19 cellular contexts compared by ENCODE assay signal in the genomic region with DNA sequence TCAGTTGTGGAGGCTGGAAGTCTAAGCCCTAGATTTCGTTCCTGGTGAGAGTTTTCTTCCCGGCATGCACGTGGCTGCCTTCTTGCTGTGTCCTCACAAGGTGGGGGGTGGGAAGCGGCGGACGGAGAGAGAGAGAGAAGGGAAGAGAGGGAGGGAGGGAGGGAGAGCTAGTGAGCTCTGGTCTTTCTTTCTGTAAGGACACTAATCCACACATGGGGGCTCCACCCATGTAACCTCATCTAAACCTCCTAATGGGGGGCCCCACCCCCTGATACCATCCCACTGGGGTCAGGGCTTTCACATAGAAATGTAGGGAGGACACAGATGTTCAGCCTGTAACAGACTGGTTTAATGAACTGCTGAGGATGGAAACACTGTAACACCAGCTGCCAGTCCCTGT. TPM values are rescaled to one million over a fixed set of nuclear protein-coding genes. Genes with fewer than 3 reads are reported as not detected.
DNase-seq lines count a peak whose midpoint lies in the region; ATAC-seq and TF ChIP-seq lines count a peak whose summit lies in the region.
"Had no signal": no experiment of that assay in that cellular context is flagged by ENCODE, and none has a peak within 500 bp of the region (broad histone marks: within the 10 kb centered on the region; RNA-seq: fewer than 3 reads in every experiment).

No MANE protein-coding gene starts in this region.

- H3K36me3 ChIP-seq in HEK293 (ENCODE audit: control insufficient read depth in 2 of 2, insufficient read depth in 1 of 2, low read length in 2 of 2) (no peaks in the 10 kb centered on the region), WERI-Rb-1 (no peaks in the 10 kb centered on the region), gastrocnemius medialis (no peaks in the 10 kb centered on the region)
- H3K36me3 ChIP-seq: adrenal gland, breast epithelium, prostate gland, transverse colon had no signal

- peaks cover 17% of the 10 kb centered on the region for H3K27me3 Mint-ChIP-seq in T-helper 2 cell treated with Interferon-gamma antibody and Interleukin-4, amounts not matched to agents 5 μg/mL and 100 μg/mL, for 36 hours (ENCODE audit: low read depth)

- H3K4me1 ChIP-seq in HEK293 (ENCODE audit: control insufficient read depth, insufficient read depth, low read length), result no peaks in the 10 kb centered on the region
- no peaks in the 10 kb centered on the region for H3K4me1 ChIP-seq in gastrocnemius medialis
- H3K4me1 ChIP-seq: adrenal gland, breast epithelium, foreskin keratinocyte, prostate gland, transverse colon had no signal

- TF ChIP-seq POLR2A in gastrocnemius medialis (IDR thresholded peaks at IDR 0.05), result no peak

- intact Hi-C loops in left ventricle myocardium superior (cut with micrococcal nuclease) (no loop called here), gastrocnemius medialis (cut with DNase I; ENCODE audit: low total_unique reads) (no loop called here), head of caudate nucleus (cut with DNase I) (no loop called here)

- no peaks in the 10 kb centered on the region for H3K9me3 Mint-ChIP-seq in T-helper 2 cell treated with Interferon-gamma antibody and Interleukin-4, amounts not matched to agents 5 μg/mL and 100 μg/mL, for 36 hours
- H3K9me3 Mint-ChIP-seq: activated CD4-positive, alpha-beta T cell treated with anti-CD3 and anti-CD28 coated beads, Interleukin-2, amount 10 ng/mL, durations not matched to agents 24 days and 14 days had no signal

- in situ Hi-C loops in gastrocnemius medialis (cut with MboI; ENCODE audit: low sequenced_read_pairs in 4 of 4), result no loop called here

- DNase-seq in WERI-Rb-1, result peak; percentile 67
- DNase-seq in left ventricle myocardium superior, result no peak
- no peak for DNase-seq in gastrocnemius medialis
- DNase-seq in NCI-H2081 treated with DMSO at 0.1 percent for 48 hours (lab: John Stamatoyannopoulos, UW), result no peak
- no peak for DNase-seq in head of caudate nucleus
- DNase-seq in SK-N-DZ (ENCODE audit: low spot score), result no peak
- DNase-seq in T-helper 2 cell treated with Interferon-gamma antibody and Interleukin-4, amounts not matched to agents 5 μg/mL and 100 μg/mL, for 36 hours (ENCODE audit: low spot score), result no peak
- DNase-seq: activated CD4-positive, alpha-beta T cell treated with anti-CD3 and anti-CD28 coated beads, Interleukin-2, amount 10 ng/mL, durations not matched to agents 24 days and 14 days; adrenal gland; dermis blood vessel endothelial cell; foreskin keratinocyte; HCEC 1CT; NCI-H510A treated with DMSO at 0.1 percent for 48 hours; stimulated activated naive CD4-positive, alpha-beta T cell treated with Interleukin-2 at 50 U/mL for 16 hours; transverse colon had no signal

- no peaks in the 10 kb centered on the region for H3K4me1 Mint-ChIP-seq in T-helper 2 cell treated with Interferon-gamma antibody and Interleukin-4, amounts not matched to agents 5 μg/mL and 100 μg/mL, for 36 hours (ENCODE audit: low read depth)
- H3K4me1 Mint-ChIP-seq: activated CD4-positive, alpha-beta T cell treated with anti-CD3 and anti-CD28 coated beads, Interleukin-2, amount 10 ng/mL, durations not matched to agents 24 days and 14 days had no signal

- H3K9me3 ChIP-seq in HEK293 (ENCODE audit: control insufficient read depth, insufficient read depth, low read depth, low read length), result no peaks in the 10 kb centered on the region
- H3K9me3 ChIP-seq in WERI-Rb-1 (ENCODE audit: severe bottlenecking), result no peaks in the 10 kb centered on the region
- H3K9me3 ChIP-seq in gastrocnemius medialis, result no peaks in the 10 kb centered on the region
- H3K9me3 ChIP-seq: adrenal gland, breast epithelium, prostate gland, transverse colon had no signal

- H3K4me3 ChIP-seq in HEK293 (ENCODE audit: low read depth, low read length), result no peak overlapping the region
- H3K4me3 ChIP-seq in WERI-Rb-1 (ENCODE audit: low read depth, low read length), result no peak overlapping the region; the same call in 1 of the 2 replicates
- H3K4me3 ChIP-seq in gastrocnemius medialis, result no peak overlapping the region
- H3K4me3 ChIP-seq: adrenal gland, breast epithelium, prostate gland, skin epidermis, transverse colon had no signal

- H3K27ac ChIP-seq in HEK293 (ENCODE audit: extremely low read depth, low read depth, low read length) (no peak overlapping the region), WERI-Rb-1 (peak overlapping the region; percentile 65), gastrocnemius medialis (peak overlapping the region; percentile 29 to 55 (median 46))
- H3K27ac ChIP-seq: adrenal gland, foreskin keratinocyte, prostate gland, transverse colon had no signal

- TF ChIP-seq CTCF in HEK293 (tag by site-specific recombination; IDR thresholded peaks at IDR 0.05) (no peak), WERI-Rb-1 (IDR thresholded peaks at IDR 0.05; ENCODE audit: low read depth, low read length) (no peak), gastrocnemius medialis (IDR thresholded peaks at IDR 0.05 in 4 of 5, conservative IDR thresholded peaks at IDR 0.05 in 1 of 5) (no peak)

- no peaks in the 10 kb centered on the region for H3K27me3 ChIP-seq in WERI-Rb-1 (ENCODE audit: insufficient read depth, low read depth, severe bottlenecking)
- no peaks in the 10 kb centered on the region for H3K27me3 ChIP-seq in gastrocnemius medialis
- H3K27me3 ChIP-seq: breast epithelium had no signal

- no peak overlapping the region for H3K4me3 Mint-ChIP-seq in T-helper 2 cell treated with Interferon-gamma antibody and Interleukin-4, amounts not matched to agents 5 μg/mL and 100 μg/mL, for 36 hours
- H3K4me3 Mint-ChIP-seq: activated CD4-positive, alpha-beta T cell treated with anti-CD3 and anti-CD28 coated beads, Interleukin-2, amount 10 ng/mL, durations not matched to agents 24 days and 14 days had no signal

- POLR2A ChIA-PET in HEK293 (lab: Yijun Ruan, JAX), result no interaction called here

- CTCF ChIA-PET in HEK293 (lab: Yijun Ruan, JAX), result no interaction called here

- no peaks in the 10 kb centered on the region for H3K36me3 Mint-ChIP-seq in T-helper 2 cell treated with Interferon-gamma antibody and Interleukin-4, amounts not matched to agents 5 μg/mL and 100 μg/mL, for 36 hours (ENCODE audit: low read depth)

- no peak overlapping the region for H3K27ac Mint-ChIP-seq in T-helper 2 cell treated with Interferon-gamma antibody and Interleukin-4, amounts not matched to agents 5 μg/mL and 100 μg/mL, for 36 hours
- H3K27ac Mint-ChIP-seq: activated CD4-positive, alpha-beta T cell treated with anti-CD3 and anti-CD28 coated beads, Interleukin-2, amount 10 ng/mL, durations not matched to agents 24 days and 14 days had no signal

- ATAC-seq in left ventricle myocardium superior (peak; percentile 3), gastrocnemius medialis (no peak)
- ATAC-seq: foreskin keratinocyte had no signal

TF ChIP-seq in HEK293, 187 proteins besides CTCF, POLR2A, EP300 and RAD21:
- TF ChIP-seq ZSCAN16 (tag by site-specific recombination; IDR thresholded peaks at IDR 0.05) (no peak), KLF1 (tag by site-specific recombination; IDR thresholded peaks at IDR 0.05) (peak; percentile 61)

RNA-seq across cellular contexts. Expression of gene FBLN2, which starts 7.3 kb away (rescaled TPM):
- total RNA-seq in left ventricle myocardium superior, result 53.8 TPM
- total RNA-seq in gastrocnemius medialis, result 10 to 100 TPM; 28.9 to 45.7 (median 34.0) TPM
- polyA plus RNA-seq in SK-N-DZ (2014; cell fraction: cytosol; rRNA removed), result 0.09 and 0.48 TPM in 2 replicates
- polyA plus RNA-seq in SK-N-DZ (2014; cell fraction: nucleus; rRNA removed), result 0.25 TPM in 1 of 2 replicates, not detected in the other
- total RNA-seq: activated CD4-positive, alpha-beta T cell treated with anti-CD3 and anti-CD28 coated beads, Interleukin-2, amount 10 ng/mL, durations not matched to agents 24 days and 14 days had no signal
